Comparison of ENCODE assay signal across 20 cellular contexts in the genomic region with DNA sequence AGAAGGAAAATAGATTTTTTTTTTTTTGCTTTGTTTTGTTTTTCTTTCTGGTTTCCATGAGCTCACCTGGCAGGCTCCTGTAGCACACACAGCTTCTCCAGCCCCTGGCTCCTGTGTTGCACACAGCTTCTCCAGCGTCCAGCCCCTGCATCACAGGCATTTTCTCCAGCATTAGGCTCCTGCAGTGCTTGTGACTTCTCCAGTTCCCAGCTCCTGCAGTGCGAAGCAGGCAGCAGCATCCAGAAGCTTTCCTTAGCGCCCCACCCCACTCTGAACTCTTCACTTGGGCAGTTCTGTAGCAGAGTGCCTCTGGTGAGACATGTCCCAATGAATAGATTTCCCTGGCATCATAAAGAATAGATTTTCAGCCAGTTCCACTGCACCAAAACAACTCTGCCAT. TPM values are rescaled to one million over a fixed set of nuclear protein-coding genes. Genes with fewer than 3 reads are reported as not detected.
A peak's percentile ranks its signal among the peaks of the same experiment; 100 is the strongest.
DNase-seq lines count a peak whose midpoint lies in the region; ATAC-seq, FAIRE-seq and TF ChIP-seq lines count a peak whose summit lies in the region.
"Had no signal": no experiment of that assay in that cellular context is flagged by ENCODE, and none has a peak within 500 bp of the region (broad histone marks: within the 10 kb centered on the region; RNA-seq: fewer than 3 reads in every experiment).

No MANE protein-coding gene starts in this region.

- peak overlapping the region; percentile 36; the same call in 1 of the 2 replicates for H2AFZ ChIP-seq in H1 (ENCODE audit: low read length)
- no peak overlapping the region for H2AFZ ChIP-seq in trophoblast cell (ENCODE audit: insufficient read depth, low read length, poor library complexity)
- no peak overlapping the region for H2AFZ ChIP-seq in mesenchymal stem cell (ENCODE audit: low read depth, low read length)

- TF ChIP-seq RAD21 in H1 (IDR thresholded peaks at IDR 0.05 in 1 of 2, conservative IDR thresholded peaks at IDR 0.05 in 1 of 2; ENCODE audit: low read depth in 2 of 2, low read length in 2 of 2) = 0 out of 4 replicates have a peak, but pooled peaks of 1 of the 2 experiments have one; percentile 1

- H3K4me3 ChIP-seq in H1 (ENCODE audit: extremely low read depth in 1 of 4, insufficient read depth in 2 of 4, low read depth in 3 of 4, low read length in 4 of 4) (no peak overlapping the region), trophoblast cell (ENCODE audit: low read depth, low read length) (no peak overlapping the region), mesenchymal stem cell (ENCODE audit: insufficient read depth in 1 of 2, low read depth in 1 of 2, low read length in 2 of 2) (no peak overlapping the region)
- H3K4me3 ChIP-seq: BLaER1, HAP-1 had no signal

- H3K27ac ChIP-seq in H1 (ENCODE audit: low read depth, low read length) (no peak overlapping the region), trophoblast cell (ENCODE audit: low read depth, low read length) (no peak overlapping the region), mesenchymal stem cell (ENCODE audit: low read length, poor library complexity, severe bottlenecking) (no peak overlapping the region)
- H3K27ac ChIP-seq: BLaER1 had no signal

- peak; percentile 76 for DNase-seq in NCI-H146 (lab: John Stamatoyannopoulos, UW)
- DNase-seq in NCI-H146 treated with DMSO at 0.1 percent for 48 hours (lab: John Stamatoyannopoulos, UW; ENCODE audit: unreplicated experiment) = no peak
- peak; percentile 54 for DNase-seq in NCI-H2107 treated with DMSO at 0.1 percent for 48 hours (lab: John Stamatoyannopoulos, UW; ENCODE audit: unreplicated experiment)
- DNase-seq in H1 (ENCODE audit: low read depth in 1 of 2, low spot score in 2 of 2) = no peak
- no peak for DNase-seq in trophoblast cell
- DNase-seq in SIG-M5 (lab: John Stamatoyannopoulos, UW) = no peak
- DNase-seq in mesenchymal stem cell = no peak
- DNase-seq: CD8-positive, alpha-beta T cell; GF-D8; NCI-H1105 treated with DMSO at 0.1 percent for 48 hours; NCI-H2081; NCI-H446; NCI-H774 had no signal

- H2BK15ac ChIP-seq in H1 (ENCODE audit: low read length) (no peak overlapping the region), mesenchymal stem cell (ENCODE audit: low read depth, poor library complexity, severe bottlenecking) (no peak overlapping the region)

- 41% methylated on average over 3 of the region's 3 CpGs; no CpG with 5 or more reads in 1 of the 2 experiments for WGBS in H1 (ENCODE audit: extremely low coverage in 1 of 2, insufficient coverage in 1 of 2, insufficient read length in 1 of 2, insufficient replicate concordance in 2 of 2, low coverage in 1 of 2, low lambda C conversion rate in 2 of 2, missing lambda C conversion rate in 1 of 2), 2 experiments
- WGBS in trophoblast cell (ENCODE audit: extremely low coverage, insufficient coverage, insufficient read length) = no CpG with 5 or more reads among the region's 3 CpGs
- 31% methylated on average over 3 of the region's 3 CpGs for WGBS in mesenchymal stem cell

- H3K4ac ChIP-seq in H1 (replicated peaks; ENCODE audit: insufficient read length, low read depth, low read length) (no peak overlapping the region), trophoblast cell (ENCODE audit: low read depth, low read length) (no peak overlapping the region), mesenchymal stem cell (ENCODE audit: low read depth in 1 of 2, low read length in 2 of 2) (no peak overlapping the region)

- H3K4me1 ChIP-seq in H1 (replicated peaks in 1 of 4; ENCODE audit: control insufficient read depth in 3 of 4, insufficient read depth in 4 of 4, low read length in 3 of 4) (peaks cover 0 to 4% (median 2%) of the 10 kb centered on the region in 4 experiments; a peak in 2 of 7 replicates), trophoblast cell (ENCODE audit: control insufficient read depth in 1 of 2, insufficient read depth in 2 of 2, low read length in 2 of 2) (no peaks in the 10 kb centered on the region), mesenchymal stem cell (ENCODE audit: control insufficient read depth, insufficient read depth, low read depth, low read length) (no peaks in the 10 kb centered on the region)
- H3K4me1 ChIP-seq: BLaER1 had no signal

- H2AK5ac ChIP-seq in H1 (ENCODE audit: low read depth, low read length) = no peak overlapping the region
- no peak overlapping the region for H2AK5ac ChIP-seq in trophoblast cell (ENCODE audit: low read length)
- no peak overlapping the region for H2AK5ac ChIP-seq in mesenchymal stem cell (ENCODE audit: low read length, severe bottlenecking)

- H3K9ac ChIP-seq in H1 (replicated peaks in 1 of 4; ENCODE audit: extremely low read depth in 1 of 4, low read depth in 3 of 4, low read length in 3 of 4) (no peak overlapping the region), trophoblast cell (ENCODE audit: low read length) (peak overlapping the region; percentile 68), mesenchymal stem cell (ENCODE audit: low read length) (no peak overlapping the region)
- H3K9ac ChIP-seq: BLaER1 had no signal

- H4K91ac ChIP-seq in H1 (replicated peaks; ENCODE audit: insufficient read length, low read length) (no peak overlapping the region), trophoblast cell (ENCODE audit: low read depth, low read length) (no peak overlapping the region), mesenchymal stem cell (ENCODE audit: low read length) (no peak overlapping the region)

- H3K23ac ChIP-seq in H1 (ENCODE audit: insufficient read length) = no peak overlapping the region
- no peak overlapping the region for H3K23ac ChIP-seq in trophoblast cell (ENCODE audit: low read length)
- H3K23ac ChIP-seq in mesenchymal stem cell (ENCODE audit: low read length in 2 of 2) = no peak overlapping the region

- no peaks in the 10 kb centered on the region for H4K20me1 ChIP-seq in H1 (replicated peaks in 1 of 2; ENCODE audit: control insufficient read depth in 1 of 2, insufficient read depth in 2 of 2, low read length in 2 of 2)
- H4K20me1 ChIP-seq: BLaER1 had no signal

- H2BK20ac ChIP-seq in H1 (ENCODE audit: low read length) = no peak overlapping the region

- H4K5ac ChIP-seq in H1 (ENCODE audit: insufficient read length, low read depth, low read length) = no peak overlapping the region

- no peak for TF ChIP-seq EP300 in H1 (IDR thresholded peaks at IDR 0.05; ENCODE audit: borderline replicate concordance in 1 of 2, low read depth in 2 of 2, low read length in 2 of 2)

- H3K79me2 ChIP-seq in H1 (ENCODE audit: control insufficient read depth in 1 of 2, insufficient read depth in 2 of 2, low read length in 2 of 2) (no peaks in the 10 kb centered on the region), trophoblast cell (ENCODE audit: control insufficient read depth, insufficient read depth, low read length, poor library complexity) (no peaks in the 10 kb centered on the region)

- no peak for ATAC-seq in GM21360 (IDR thresholded peaks at IDR 0.05; ENCODE audit: unreplicated experiment)
- ATAC-seq: CD8-positive, alpha-beta T cell; Panc1 had no signal

- H3K23me2 ChIP-seq in H1 (ENCODE audit: low read depth, low read length) = peaks cover 1% of the 10 kb centered on the region

- H3K27me3 ChIP-seq in H1 (replicated peaks in 1 of 4; ENCODE audit: control insufficient read depth in 3 of 4, extremely low read depth in 1 of 4, insufficient read depth in 3 of 4, low read length in 3 of 4) (no peaks in the 10 kb centered on the region), trophoblast cell (ENCODE audit: insufficient read depth, low read length) (no peaks in the 10 kb centered on the region), mesenchymal stem cell (ENCODE audit: control insufficient read depth in 1 of 2, insufficient read depth in 1 of 2, low read length in 2 of 2) (peaks cover 0 to 5% of the 10 kb centered on the region in 2 experiments)

- H2BK12ac ChIP-seq in H1 (ENCODE audit: low read depth, low read length) (no peak overlapping the region), trophoblast cell (ENCODE audit: low read length) (no peak overlapping the region), mesenchymal stem cell (ENCODE audit: low read length in 2 of 2) (no peak overlapping the region)

- H3K36me3 ChIP-seq in H1 (ENCODE audit: control insufficient read depth in 2 of 4, insufficient read depth in 4 of 4, low read length in 3 of 4) (no peaks in the 10 kb centered on the region), trophoblast cell (ENCODE audit: control insufficient read depth in 1 of 2, insufficient read depth in 2 of 2, low read length in 2 of 2) (no peaks in the 10 kb centered on the region), mesenchymal stem cell (ENCODE audit: control insufficient read depth in 1 of 2, insufficient read depth in 2 of 2, low read depth in 1 of 2, low read length in 2 of 2) (no peaks in the 10 kb centered on the region)
- H3K36me3 ChIP-seq: BLaER1, HAP-1 had no signal

- no peak overlapping the region for H3K14ac ChIP-seq in H1 (ENCODE audit: insufficient read length)
- H3K14ac ChIP-seq in trophoblast cell (ENCODE audit: low read length) = no peak overlapping the region
- no peak overlapping the region for H3K14ac ChIP-seq in mesenchymal stem cell (ENCODE audit: low read length in 2 of 2)

- no peaks in the 10 kb centered on the region for H3K9me3 ChIP-seq in H1 (ENCODE audit: insufficient read depth in 2 of 2, low read depth in 1 of 2, low read length in 1 of 2)
- no peaks in the 10 kb centered on the region for H3K9me3 ChIP-seq in trophoblast cell (ENCODE audit: insufficient read depth, low read depth, low read length)
- no peaks in the 10 kb centered on the region for H3K9me3 ChIP-seq in mesenchymal stem cell (ENCODE audit: control insufficient read depth, low read length)
- H3K9me3 ChIP-seq: HAP-1 had no signal

- POLR2A ChIA-PET in H1 (lab: Charles Lee; ENCODE audit: partially characterized antibody) = interaction anchor here (0.6 kb wide), 1 partner anchor 951 kb away, joined by 4 read pairs; no protein-coding TSS in a partner anchor

- H3K79me1 ChIP-seq in H1 (ENCODE audit: low read depth, low read length) (no peaks in the 10 kb centered on the region), trophoblast cell (ENCODE audit: low read length) (no peaks in the 10 kb centered on the region), mesenchymal stem cell (replicated peaks; ENCODE audit: low read length, poor library complexity, severe bottlenecking) (no peaks in the 10 kb centered on the region)

- no peak for TF ChIP-seq CTCF in H1 (IDR thresholded peaks at IDR 0.05; ENCODE audit: control extremely low read depth in 1 of 3, insufficient read depth in 1 of 3, low read depth in 1 of 3, low read length in 3 of 3)

- CTCF ChIA-PET in H1 (lab: Charles Lee; ENCODE audit: partially characterized antibody) = interaction anchor here (0.9 to 1.3 kb wide), 3 partner anchors 32 to 52 kb away, joined by 3 to 6 read pairs (median 5); no protein-coding TSS in a partner anchor

- H3K18ac ChIP-seq in H1 (ENCODE audit: extremely low read depth, low read length) (no peak overlapping the region), trophoblast cell (ENCODE audit: low read length) (no peak overlapping the region), mesenchymal stem cell (ENCODE audit: low read depth in 1 of 2, low read length in 2 of 2) (no peak overlapping the region)

- H2BK5ac ChIP-seq in H1 (ENCODE audit: low read depth, low read length) (no peak overlapping the region), trophoblast cell (ENCODE audit: low read depth, low read length, poor library complexity) (no peak overlapping the region), mesenchymal stem cell (ENCODE audit: low read depth, low read length, poor library complexity, severe bottlenecking) (no peak overlapping the region)

- no peak for TF ChIP-seq POLR2A in H1 (IDR thresholded peaks at IDR 0.05; ENCODE audit: control extremely low read depth in 1 of 2, low read depth in 2 of 2, low read length in 2 of 2)

- no peak overlapping the region for H4K12ac ChIP-seq in trophoblast cell (ENCODE audit: low read depth, low read length)

- H3K4me2 ChIP-seq in H1 (ENCODE audit: insufficient read depth in 1 of 2, low read depth in 2 of 2, low read length in 2 of 2) (peak overlapping the region in 1 of 2 experiments; percentile 19; a peak in 2 of 4 replicates), trophoblast cell (ENCODE audit: low read length) (no peak overlapping the region), mesenchymal stem cell (ENCODE audit: low read length, poor library complexity, severe bottlenecking) (no peak overlapping the region)
- H3K4me2 ChIP-seq: BLaER1 had no signal

- no peak overlapping the region for H3K56ac ChIP-seq in H1 (replicated peaks; ENCODE audit: insufficient read length, low read depth, low read length)

- H4K8ac ChIP-seq in H1 (ENCODE audit: extremely low read depth, insufficient read depth, low read length) = no peak overlapping the region
- H4K8ac ChIP-seq in trophoblast cell (ENCODE audit: low read depth, low read length) = no peak overlapping the region
- H4K8ac ChIP-seq in mesenchymal stem cell (ENCODE audit: low read length) = no peak overlapping the region

- no peak overlapping the region for H2BK120ac ChIP-seq in H1 (replicated peaks; ENCODE audit: low read depth, low read length)
- H2BK120ac ChIP-seq in trophoblast cell (ENCODE audit: insufficient read depth, low read length, poor library complexity) = no peak overlapping the region
- no peak overlapping the region for H2BK120ac ChIP-seq in mesenchymal stem cell (ENCODE audit: low read depth, low read length)

- FAIRE-seq in H1 (lab: Jason Lieb, UNC) = no peak
- FAIRE-seq: GM12891 had no signal

RNA-seq across cellular contexts. Expression of a gene that starts 5.5 kb away (rescaled TPM):
- 0.34 and 0.80 TPM in 2 replicates for total RNA-seq in H1 (2021; fragmentation: NEBNext Ultra II Directional; extraction: Animal tissue kit (Norgen Biotek cat#: 25700))
- polyA plus RNA-seq in H1 (2011; rRNA removed) = 0.12 and 0.24 TPM in 2 replicates
- polyA plus RNA-seq in H1 (2011; cell fraction: cytosol; rRNA removed) = 0.37 TPM
- polyA plus RNA-seq in H1 (2011; cell fraction: nucleus; rRNA removed) = 0.16 TPM
- polyA plus RNA-seq in H1 (2012, experiment 1 of 2) = 0.23 to 0.95 TPM (median 0.59 TPM) in 4 replicates
- polyA plus RNA-seq in H1 (2012, experiment 2 of 2) = not detected
- polyA plus RNA-seq in H1 (2013, experiment 1 of 2) = 1.2 TPM
- 0.90 TPM for polyA plus RNA-seq in H1 (2013, experiment 2 of 2)
- polyA minus RNA-seq in H1 (2011; rRNA and poly(A)+ RNA removed) = 0.25 and 0.85 TPM in 2 replicates
- 0.51 TPM for polyA minus RNA-seq in H1 (2011; cell fraction: cytosol; rRNA and poly(A)+ RNA removed)
- polyA minus RNA-seq in H1 (2011; cell fraction: nucleus; rRNA and poly(A)+ RNA removed) = 0.20 TPM
- 0.01 TPM in 1 of 2 replicates, not detected in the other for polyA plus RNA-seq in trophoblast cell (2013)
- polyA plus RNA-seq in mesenchymal stem cell (2013, experiment 1 of 2) = not detected
- polyA plus RNA-seq in mesenchymal stem cell (2013, experiment 2 of 2) = not detected
- total RNA-seq: A172; CD8-positive, alpha-beta T cell; LHCN-M2 had no signal

Comparison
In these comparisons a context has a peak if more than half of its experiments do, and no peak if none do; other contexts are left out.
1. DNase-seq: peak in NCI-H146 (single experiment) and NCI-H2107 treated with DMSO at 0.1 percent for 48 hours (single experiment); none in NCI-H146 treated with DMSO at 0.1 percent for 48 hours (single experiment), H1 (0 of 2), trophoblast cell (0 of 2), SIG-M5 (single experiment) and mesenchymal stem cell (single experiment).